ENCODE assay signal across 8 cellular contexts in genomic region chr12:32107376-32108267, GRCh38. TPM values are rescaled to one million over a fixed set of nuclear protein-coding genes. Genes with fewer than 3 reads are reported as not detected.
DNase-seq lines count a peak whose midpoint lies in the region; ATAC-seq and TF ChIP-seq lines count a peak whose summit lies in the region.

No MANE protein-coding gene starts in this region.

- peak overlapping the region; percentile 83 to 96 (median 92) for H3K27ac Mint-ChIP-seq in CD4-positive, CD25-positive, alpha-beta regulatory T cell
- H3K27ac Mint-ChIP-seq in natural killer cell treated with Interleukin-12 subunit alpha and Interleukin-12 subunit beta and Interleukin-15 and Interleukin-18, amount 100 ng/mL, for 72 hours = peak overlapping the region; percentile 76 to 89

- no peaks in the 10 kb centered on the region for H3K9me3 ChIP-seq in CD4-positive, CD25-positive, alpha-beta regulatory T cell (ENCODE audit: control insufficient read depth in 2 of 2, low read length in 2 of 2)
- no peaks in the 10 kb centered on the region for H3K9me3 ChIP-seq in tibial nerve

- TF ChIP-seq POLR2A in tibial nerve (IDR thresholded peaks at IDR 0.05) = no peak

- H3K4me1 ChIP-seq in CD4-positive, CD25-positive, alpha-beta regulatory T cell (ENCODE audit: control insufficient read depth, insufficient read depth, low read length, poor library complexity, severe bottlenecking) = peaks cover 26% of the 10 kb centered on the region
- peaks cover 0 to 28% (median 17%) of the 10 kb centered on the region in 4 donors for H3K4me1 ChIP-seq in tibial nerve

- no peaks in the 10 kb centered on the region for H3K27me3 ChIP-seq in CD4-positive, CD25-positive, alpha-beta regulatory T cell (ENCODE audit: control insufficient read depth, insufficient read depth, low read length)
- H3K27me3 ChIP-seq in tibial nerve = no peaks in the 10 kb centered on the region

- 5 to 6% methylated on average over 14 of the region's 14 CpGs for WGBS in tibial nerve, 2 donors

- no peaks in the 10 kb centered on the region for H3K36me3 ChIP-seq in CD4-positive, CD25-positive, alpha-beta regulatory T cell (ENCODE audit: control insufficient read depth, insufficient read depth, low read length)
- H3K36me3 ChIP-seq in tibial nerve = no peaks in the 10 kb centered on the region

- DNase-seq in CD4-positive, CD25-positive, alpha-beta regulatory T cell = peak in 2 of 3 donors; percentile 19 to 39
- peak; percentile 42 for DNase-seq in NCI-H146 (lab: John Stamatoyannopoulos, UW)
- DNase-seq in activated T-cell treated with anti-CD3 and anti-CD28 coated beads for 24 hours (ENCODE audit: low read depth) = peak; percentile 16
- DNase-seq in natural killer cell treated with Interleukin-12 subunit alpha and Interleukin-12 subunit beta and Interleukin-15 and Interleukin-18, amount 100 ng/mL, for 72 hours (ENCODE audit: low spot score) = no peak
- DNase-seq in tibial nerve (ENCODE audit: low spot score in 2 of 2) = no peak

- H3K27ac ChIP-seq in CD4-positive, CD25-positive, alpha-beta regulatory T cell (ENCODE audit: insufficient read depth, low read length, poor library complexity, severe bottlenecking) = peak overlapping the region; percentile 51
- peak overlapping the region; percentile 74 to 92 (median 91) for H3K27ac ChIP-seq in tibial nerve

- no peak for TF ChIP-seq CTCF in tibial nerve (IDR thresholded peaks at IDR 0.05)

- peak overlapping the region; percentile 96 to 98 (median 98) for H3K4me3 Mint-ChIP-seq in CD4-positive, CD25-positive, alpha-beta regulatory T cell
- H3K4me3 Mint-ChIP-seq in natural killer cell treated with Interleukin-12 subunit alpha and Interleukin-12 subunit beta and Interleukin-15 and Interleukin-18, amount 100 ng/mL, for 72 hours = peak overlapping the region; percentile 91

- H3K27me3 Mint-ChIP-seq in CD4-positive, CD25-positive, alpha-beta regulatory T cell = peaks cover 8% of the 10 kb centered on the region
- peaks cover 0 to 4% of the 10 kb centered on the region in 2 donors for H3K27me3 Mint-ChIP-seq in natural killer cell treated with Interleukin-12 subunit alpha and Interleukin-12 subunit beta and Interleukin-15 and Interleukin-18, amount 100 ng/mL, for 72 hours

- peak in 1 of 2 donors; percentile 31 for TF ChIP-seq EP300 in tibial nerve (IDR thresholded peaks at IDR 0.05)

- peaks cover 19 to 35% (median 27%) of the 10 kb centered on the region in 4 donors for H3K4me1 Mint-ChIP-seq in CD4-positive, CD25-positive, alpha-beta regulatory T cell
- H3K4me1 Mint-ChIP-seq in natural killer cell treated with Interleukin-12 subunit alpha and Interleukin-12 subunit beta and Interleukin-15 and Interleukin-18, amount 100 ng/mL, for 72 hours (ENCODE audit: low read depth in 2 of 2) = peaks cover 26 to 30% of the 10 kb centered on the region in 2 donors

- H3K4me3 ChIP-seq in CD4-positive, CD25-positive, alpha-beta regulatory T cell (ENCODE audit: low read depth, low read length) = peak overlapping the region; percentile 88
- H3K4me3 ChIP-seq in tibial nerve = peak overlapping the region; percentile 83 to 96 (median 88)

- H3K9me3 Mint-ChIP-seq in CD4-positive, CD25-positive, alpha-beta regulatory T cell = no peaks in the 10 kb centered on the region
- H3K9me3 Mint-ChIP-seq in natural killer cell treated with Interleukin-12 subunit alpha and Interleukin-12 subunit beta and Interleukin-15 and Interleukin-18, amount 100 ng/mL, for 72 hours = no peaks in the 10 kb centered on the region

- peaks cover 5% of the 10 kb centered on the region for H3K36me3 Mint-ChIP-seq in CD4-positive, CD25-positive, alpha-beta regulatory T cell
- H3K36me3 Mint-ChIP-seq in natural killer cell treated with Interleukin-12 subunit alpha and Interleukin-12 subunit beta and Interleukin-15 and Interleukin-18, amount 100 ng/mL, for 72 hours = peaks cover 5% of the 10 kb centered on the region

- peak in 1 of 2 donors; percentile 7 for ATAC-seq in CD4-positive, CD25-positive, alpha-beta regulatory T cell (ENCODE audit: low read depth in 2 of 2)
- peak; percentile 6 for ATAC-seq in GM21529 (IDR thresholded peaks at IDR 0.05; ENCODE audit: unreplicated experiment)
- ATAC-seq in esophagus mucosa = peak; percentile 26
- peak in 1 of 2 donors; percentile 17 for ATAC-seq in natural killer cell treated with Interleukin-12 subunit alpha and Interleukin-12 subunit beta and Interleukin-15 and Interleukin-18, amount 100 ng/mL, for 72 hours
- no peak for ATAC-seq in GM21360 (IDR thresholded peaks at IDR 0.05; ENCODE audit: unreplicated experiment)

RNA-seq across cellular contexts. Expression of gene BICD1, which starts 1.0 kb away (rescaled TPM):
- 23.6 TPM for total RNA-seq in CD4-positive, CD25-positive, alpha-beta regulatory T cell
- polyA plus RNA-seq in CD4-positive, CD25-positive, alpha-beta regulatory T cell = 1 to 10 TPM; 8.0 to 9.6 (median 8.8) TPM
- total RNA-seq in esophagus mucosa (4.7 TPM), tibial nerve (10 to 100 TPM; 34.9 to 58.8 (median 49.2) TPM)
- total RNA-seq in natural killer cell treated with Interleukin-12 subunit alpha and Interleukin-12 subunit beta and Interleukin-15 and Interleukin-18, amount 100 ng/mL, for 72 hours = 10 to 100 TPM; 16.6 to 34.4 TPM

Comparison
In these comparisons a context has a peak if more than half of its experiments do, and no peak if none do; other contexts are left out.
1. DNase-seq: peak in CD4-positive, CD25-positive, alpha-beta regulatory T cell (2 of 3), NCI-H146 (single experiment) and activated T-cell treated with anti-CD3 and anti-CD28 coated beads for 24 hours (single experiment); none in natural killer cell treated with Interleukin-12 subunit alpha and Interleukin-12 subunit beta and Interleukin-15 and Interleukin-18, amount 100 ng/mL, for 72 hours (single experiment) and tibial nerve (0 of 2).